In the genomic region with DNA sequence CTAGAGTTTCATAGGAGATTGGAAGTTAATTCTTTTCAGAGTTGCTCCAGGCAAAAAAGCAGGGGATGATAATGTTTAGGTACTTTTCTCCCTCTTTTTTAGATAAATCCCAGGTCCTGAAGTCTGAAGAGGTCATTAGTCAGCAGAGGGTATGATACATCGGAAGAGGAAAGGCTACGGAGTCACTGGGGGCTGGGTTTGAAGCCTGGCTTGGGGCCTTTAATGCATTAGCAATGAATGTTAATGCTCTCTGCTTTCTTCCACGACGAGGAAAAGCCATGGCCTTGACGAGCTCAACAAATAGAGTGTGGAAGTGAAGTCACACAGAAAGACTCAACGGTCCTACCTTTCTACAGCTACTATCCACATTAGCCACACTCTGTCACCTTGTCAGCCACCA, we compare ENCODE assay signal across 17 cellular contexts.
"Had no signal": no experiment of that assay in that cellular context is flagged by ENCODE, and none has a peak within 500 bp of the region (broad histone marks: within the 10 kb centered on the region; RNA-seq: fewer than 3 reads in every experiment).

No MANE protein-coding gene starts in this region.

- H3K27ac Mint-ChIP-seq: activated naive CD4-positive, alpha-beta T cell treated with anti-CD3 and anti-CD28 coated beads, Interleukin-2, amount 50 U/mL, for 24 hours; dendritic cell treated with granulocyte-macrophage colony-stimulating factor and Interleukin-4, amounts not matched to agents 40 ng/mL and 50 ng/mL, for 4 days; neural progenitor cell; stimulated activated naive CD8-positive, alpha-beta T cell treated with anti-CD3 and anti-CD28 coated beads, Interleukin-15, amount 100 ng/mL, for 72 hours; type B pancreatic cell had no signal

- H3K27me3 Mint-ChIP-seq: activated naive CD4-positive, alpha-beta T cell treated with anti-CD3 and anti-CD28 coated beads, Interleukin-2, amount 50 U/mL, for 24 hours; dendritic cell treated with granulocyte-macrophage colony-stimulating factor and Interleukin-4, amounts not matched to agents 40 ng/mL and 50 ng/mL, for 4 days; stimulated activated naive CD8-positive, alpha-beta T cell treated with anti-CD3 and anti-CD28 coated beads, Interleukin-15, amount 100 ng/mL, for 72 hours; type B pancreatic cell had no signal

- H3K4me1 Mint-ChIP-seq: activated naive CD4-positive, alpha-beta T cell treated with anti-CD3 and anti-CD28 coated beads, Interleukin-2, amount 50 U/mL, for 24 hours; stimulated activated naive CD8-positive, alpha-beta T cell treated with anti-CD3 and anti-CD28 coated beads, Interleukin-15, amount 100 ng/mL, for 72 hours had no signal

- H3K4me3 Mint-ChIP-seq: activated naive CD4-positive, alpha-beta T cell treated with anti-CD3 and anti-CD28 coated beads, Interleukin-2, amount 50 U/mL, for 24 hours; brain; dendritic cell treated with granulocyte-macrophage colony-stimulating factor and Interleukin-4, amounts not matched to agents 40 ng/mL and 50 ng/mL, for 4 days; neural progenitor cell; stimulated activated naive CD8-positive, alpha-beta T cell treated with anti-CD3 and anti-CD28 coated beads, Interleukin-15, amount 100 ng/mL, for 72 hours; type B pancreatic cell had no signal

- H3K4me3 ChIP-seq: adrenal gland, neural progenitor cell, pancreas had no signal

- DNase-seq: activated CD4-positive, alpha-beta T cell treated with anti-CD3 and anti-CD28 coated beads for 1 hour; activated CD4-positive, alpha-beta T cell treated with anti-CD3 and anti-CD28 coated beads, Interleukin-2, amount 50 U/mL, for 4 hours; activated effector memory CD4-positive, alpha-beta T cell treated with Interleukin-2 at 50 U/mL for 16 hours; activated T-cell treated with anti-CD3 and anti-CD28 coated beads for 4 hours; adrenal gland; cerebellar nuclear complex; effector memory CD4-positive, alpha-beta T cell; mammary epithelial cell; pancreas; stimulated activated CD4-positive, alpha-beta T cell treated with anti-CD3 and anti-CD28 coated beads, Interleukin-1b, Interleukin-23, amount 100 ng/mL, for 48 hours; stimulated activated naive CD8-positive, alpha-beta T cell treated with anti-CD3 and anti-CD28 coated beads, Interleukin-15, amount 100 ng/mL, for 72 hours; T-helper 1 cell had no signal

- H3K36me3 Mint-ChIP-seq: activated naive CD4-positive, alpha-beta T cell treated with anti-CD3 and anti-CD28 coated beads, Interleukin-2, amount 50 U/mL, for 24 hours; brain; neural progenitor cell; type B pancreatic cell had no signal

- H3K9me3 Mint-ChIP-seq: activated naive CD4-positive, alpha-beta T cell treated with anti-CD3 and anti-CD28 coated beads, Interleukin-2, amount 50 U/mL, for 24 hours; brain; dendritic cell treated with granulocyte-macrophage colony-stimulating factor and Interleukin-4, amounts not matched to agents 40 ng/mL and 50 ng/mL, for 4 days; neural progenitor cell; stimulated activated naive CD8-positive, alpha-beta T cell treated with anti-CD3 and anti-CD28 coated beads, Interleukin-15, amount 100 ng/mL, for 72 hours; type B pancreatic cell had no signal
